13 cellular contexts compared by ENCODE assay signal in the genomic region with DNA sequence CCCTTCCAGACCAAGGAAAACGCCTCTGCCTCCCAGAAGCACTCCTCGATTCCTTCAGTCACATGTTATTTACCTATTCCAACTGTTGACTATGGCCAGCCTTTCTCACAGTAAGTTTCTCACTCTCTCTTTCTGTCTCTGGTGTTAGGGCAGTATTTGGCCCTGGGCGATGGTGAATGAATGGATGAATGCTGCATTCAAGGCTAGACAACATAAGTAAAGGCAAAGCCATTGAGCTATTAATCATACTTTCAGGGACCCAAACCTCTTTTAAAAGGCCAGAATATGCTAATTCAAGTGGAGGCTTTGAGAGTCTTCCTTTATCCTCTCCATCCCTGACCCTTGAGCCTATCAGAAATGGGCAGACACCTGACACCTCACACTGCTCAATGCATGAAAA.
DNase-seq lines count a peak whose midpoint lies in the region; ATAC-seq lines count a peak whose summit lies in the region.
"Had no signal": no experiment of that assay in that cellular context is flagged by ENCODE, and none has a peak within 500 bp of the region (broad histone marks: within the 10 kb centered on the region; RNA-seq: fewer than 3 reads in every experiment).

No MANE protein-coding gene starts in this region.

- no peaks in the 10 kb centered on the region for H3K4me1 ChIP-seq in HAP-1
- H3K4me1 ChIP-seq: A549 had no signal

- H3K9me3 Mint-ChIP-seq in stimulated activated naive B cell treated with anti-CD40 and anti-IgM and Interleukin-4, amounts not matched to agents 10 μg/mL and 1 μg/mL and 100 μg/mL, for 72 hours, result peaks cover 0 to 1% of the 10 kb centered on the region in 2 donors
- H3K9me3 Mint-ChIP-seq: CD8-positive, alpha-beta memory T cell had no signal

- in situ Hi-C loops in HAP-1 (cut with MboI; ENCODE audit: low sequenced_read_pairs) (no loop called here), SK-MEL-5 (cut with HindIII; ENCODE audit: low pct_unique_long_range_greater_than_20kb, low sequenced_read_pairs) (no loop called here)

- DNase-seq in HAP-1 (ENCODE audit: low spot score in 2 of 2), result peak; percentile 53 to 60
- DNase-seq in SK-MEL-5 (ENCODE audit: low read depth, low spot score), result peak; percentile 79
- DNase-seq in foreskin melanocyte, result peak; percentile 81
- DNase-seq in stimulated activated naive B cell treated with anti-CD40 and anti-IgM and Interleukin-4, amounts not matched to agents 10 μg/mL and 1 μg/mL and 100 μg/mL, for 72 hours, result no peak
- DNase-seq in stimulated activated naive CD4-positive, alpha-beta T cell treated with Interleukin-2 at 50 U/mL for 16 hours (lab: John Stamatoyannopoulos, UW), result no peak
- no peak for DNase-seq in NCI-H510A (lab: John Stamatoyannopoulos, UW)
- DNase-seq: AML-193; CD8-positive, alpha-beta memory T cell; GM23248; H7 had no signal

- no peaks in the 10 kb centered on the region for H3K27me3 ChIP-seq in HAP-1 (ENCODE audit: low read depth)
- H3K27me3 ChIP-seq: BLaER1 had no signal

- H3K27me3 Mint-ChIP-seq in stimulated activated naive B cell treated with anti-CD40 and anti-IgM and Interleukin-4, amounts not matched to agents 10 μg/mL and 1 μg/mL and 100 μg/mL, for 72 hours, result no peaks in the 10 kb centered on the region

- ATAC-seq in stimulated activated naive B cell treated with anti-CD40 and anti-IgM and Interleukin-4, amounts not matched to agents 10 μg/mL and 1 μg/mL and 100 μg/mL, for 72 hours (replicated peaks), result peak in 1 of 2 donors; percentile 29
- ATAC-seq: GM12878 had no signal

- peaks cover 31 to 77% of the 10 kb centered on the region in 2 donors for H3K4me1 Mint-ChIP-seq in stimulated activated naive B cell treated with anti-CD40 and anti-IgM and Interleukin-4, amounts not matched to agents 10 μg/mL and 1 μg/mL and 100 μg/mL, for 72 hours

- no peak overlapping the region for H3K4me3 Mint-ChIP-seq in stimulated activated naive B cell treated with anti-CD40 and anti-IgM and Interleukin-4, amounts not matched to agents 10 μg/mL and 1 μg/mL and 100 μg/mL, for 72 hours
- H3K4me3 Mint-ChIP-seq: CD8-positive, alpha-beta memory T cell had no signal

- 0 out of 2 replicates have a peak, but pooled peaks cover 2% of the 10 kb centered on the region for H3K9me3 ChIP-seq in HAP-1
- H3K9me3 ChIP-seq: A549, BLaER1 had no signal

- peak overlapping the region; percentile 66 for H3K27ac Mint-ChIP-seq in stimulated activated naive B cell treated with anti-CD40 and anti-IgM and Interleukin-4, amounts not matched to agents 10 μg/mL and 1 μg/mL and 100 μg/mL, for 72 hours
- H3K27ac Mint-ChIP-seq: CD8-positive, alpha-beta memory T cell had no signal

- H3K4me3 ChIP-seq in HAP-1, result no peak overlapping the region
- H3K4me3 ChIP-seq: A549, BLaER1, GM12878, GM23248 had no signal

- H3K36me3 ChIP-seq in HAP-1 (replicated peaks), result no peaks in the 10 kb centered on the region
- H3K36me3 ChIP-seq: BLaER1 had no signal

- H3K36me3 Mint-ChIP-seq in stimulated activated naive B cell treated with anti-CD40 and anti-IgM and Interleukin-4, amounts not matched to agents 10 μg/mL and 1 μg/mL and 100 μg/mL, for 72 hours, result peaks cover 0 to 2% of the 10 kb centered on the region in 2 donors
- H3K36me3 Mint-ChIP-seq: CD8-positive, alpha-beta memory T cell had no signal

Comparison
In these comparisons a context has a peak if more than half of its experiments do, and no peak if none do; other contexts are left out.
1. DNase-seq: peak in HAP-1 (2 of 2), SK-MEL-5 (single experiment) and foreskin melanocyte (single experiment); none in stimulated activated naive B cell treated with anti-CD40 and anti-IgM and Interleukin-4, amounts not matched to agents 10 μg/mL and 1 μg/mL and 100 μg/mL, for 72 hours (single experiment), stimulated activated naive CD4-positive, alpha-beta T cell treated with Interleukin-2 at 50 U/mL for 16 hours (single experiment) and NCI-H510A (single experiment).